13 cellular contexts compared by ENCODE assay signal in genomic region chr12:3086729-3087323, GRCh38.
"Had no signal": no experiment of that assay in that cellular context is flagged by ENCODE, and none has a peak within 500 bp of the region (broad histone marks: within the 10 kb centered on the region; RNA-seq: fewer than 3 reads in every experiment).

No MANE protein-coding gene starts in this region.

- FAIRE-seq: astrocyte had no signal

- H3K36me3 ChIP-seq: breast epithelium, gastrocnemius medialis, ovary, thyroid gland had no signal

- ATAC-seq: activated CD4-positive, CD25-positive, alpha-beta regulatory T cell treated with anti-CD3 and anti-CD28 coated beads, Interleukin-2, amount 50 U/mL, for 24 hours; gastrocnemius medialis had no signal

- H3K27ac ChIP-seq: ovary, thyroid gland had no signal

- H3K27me3 ChIP-seq: breast epithelium, gastrocnemius medialis, ovary, thyroid gland had no signal

- H3K9me3 ChIP-seq: breast epithelium, gastrocnemius medialis, ovary, thyroid gland had no signal

- H3K4me3 ChIP-seq: breast epithelium, gastrocnemius medialis, ovary, thyroid gland had no signal

- DNase-seq: activated CD8-positive, alpha-beta memory T cell treated with anti-CD3 and anti-CD28 coated beads for 24 hours; activated gamma-delta T cell; cerebellar nuclear complex; cortex of kidney; gastrocnemius medialis; mammary epithelial cell; naive B cell; ovary; stimulated activated naive CD4-positive, alpha-beta T cell; thyroid gland had no signal
